In the genomic region with DNA sequence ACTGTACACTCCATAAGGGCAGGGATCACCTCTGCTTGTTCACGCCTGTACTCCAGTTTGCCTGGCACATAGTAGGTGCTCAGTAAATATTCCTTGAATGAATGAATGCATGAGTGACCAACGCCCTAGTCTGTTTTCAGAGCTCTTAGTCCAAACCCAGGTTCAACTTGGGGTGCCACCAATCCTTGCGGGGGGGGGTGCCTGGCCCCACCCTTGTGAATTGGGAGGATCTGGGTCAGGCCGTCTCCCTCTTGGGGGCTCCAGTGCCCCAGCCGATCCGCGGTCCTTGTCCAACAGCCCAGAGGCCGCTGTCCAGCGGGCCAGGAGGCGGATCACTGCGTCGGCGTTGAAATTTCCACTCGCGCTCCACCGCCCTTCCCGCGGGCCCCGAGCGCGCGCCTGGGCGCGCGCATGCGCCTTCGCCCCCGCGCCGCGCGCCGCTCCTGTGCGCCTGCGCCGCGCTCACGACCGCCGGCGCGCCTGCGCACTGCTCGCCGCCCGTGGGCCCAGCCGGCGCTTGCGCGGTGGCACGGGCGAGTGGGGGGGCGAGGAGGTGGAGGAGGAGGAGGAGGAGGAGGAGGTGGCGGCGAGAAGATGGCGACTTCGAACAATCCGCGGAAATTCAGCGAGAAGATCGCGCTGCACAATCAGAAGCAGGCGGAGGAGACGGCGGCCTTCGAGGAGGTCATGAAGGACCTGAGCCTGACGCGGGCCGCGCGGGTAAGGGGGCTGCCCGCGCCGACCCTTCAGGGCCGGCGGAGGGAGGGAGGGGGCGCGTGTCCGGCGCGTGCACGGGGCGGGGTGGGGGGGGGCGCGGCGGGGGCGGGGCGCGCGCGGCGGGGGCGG, we compare ENCODE assay signal across 8 cellular contexts. TPM values are rescaled to one million over a fixed set of nuclear protein-coding genes. Genes with fewer than 3 reads are reported as not detected.
DNase-seq lines count a peak whose midpoint lies in the region; ATAC-seq, FAIRE-seq and TF ChIP-seq lines count a peak whose summit lies in the region.

Gene CRTC1 (plus strand): TSS at position 572 of the 846 bp plus-strand sequence. CDS start 23 bp downstream, at position 595.

- no peaks in the 10 kb centered on the region for H3K9me3 Mint-ChIP-seq in astrocyte (ENCODE audit: unreplicated experiment)

- no peaks in the 10 kb centered on the region for H3K27me3 Mint-ChIP-seq in astrocyte (ENCODE audit: low read depth, unreplicated experiment)

- DNase-seq in NCI-H1694 (lab: John Stamatoyannopoulos, UW), result peak; percentile 57
- DNase-seq in T-helper 22 cell (ENCODE audit: low read depth), result peak; percentile 86
- peak; percentile 44 for DNase-seq in astrocyte (ENCODE audit: low read depth)
- peak; percentile 95 for DNase-seq in hepatocyte (ENCODE audit: low spot score)
- DNase-seq in renal cortical epithelial cell (ENCODE audit: low read depth), result peak; percentile 49
- DNase-seq in vagina (ENCODE audit: extremely low spot score in 2 of 2), result no peak

- peak within 1 kb of the TSS; percentile 96 for H2AFZ ChIP-seq in astrocyte (ENCODE audit: low read depth, low read length)
- H2AFZ ChIP-seq in hepatocyte, result peak within 1 kb of the TSS; percentile 93

- H3K79me2 ChIP-seq in astrocyte (ENCODE audit: insufficient read depth, low read length) (peaks cover 36% of the 10 kb centered on the region), hepatocyte (peaks cover 45% of the 10 kb centered on the region)

- H3K9me3 ChIP-seq in astrocyte (ENCODE audit: insufficient read depth, low read depth, low read length) (no peaks in the 10 kb centered on the region), hepatocyte (ENCODE audit: low read depth) (no peaks in the 10 kb centered on the region), vagina (no peaks in the 10 kb centered on the region)

- H3K9ac ChIP-seq in astrocyte (ENCODE audit: low read length), result peak within 1 kb of the TSS; percentile 85

- H3K4me3 ChIP-seq in astrocyte (ENCODE audit: insufficient read depth, low read depth, low read length), result peak within 1 kb of the TSS; percentile 66
- peak within 1 kb of the TSS; percentile 92 for H3K4me3 ChIP-seq in hepatocyte
- peak within 1 kb of the TSS; percentile 50 to 64 for H3K4me3 ChIP-seq in vagina

- FAIRE-seq in astrocyte (lab: Jason Lieb, UNC), result no peak

- peak; percentile 66 for ATAC-seq in HG02840 (IDR thresholded peaks at IDR 0.05; ENCODE audit: low FRiP score, unreplicated experiment)

- no peaks in the 10 kb centered on the region for H3K9me2 ChIP-seq in hepatocyte (replicated peaks; ENCODE audit: insufficient read depth)

- intact Hi-C loops in vagina (cut with DNase I), result loop anchor here (10.0 kb wide), 1 partner anchor 161 kb away; no protein-coding TSS in a partner anchor

- WGBS in hepatocyte (ENCODE audit: low lambda C conversion rate, missing lambda C conversion rate), result 2% methylated on average over 54 of the region's 93 CpGs

- H3K4me2 ChIP-seq in astrocyte (ENCODE audit: low read length) (peak within 1 kb of the TSS; percentile 88), hepatocyte (peak within 1 kb of the TSS; percentile 96)

- TF ChIP-seq CTCF in astrocyte (IDR thresholded peaks at IDR 0.05; ENCODE audit: insufficient read depth, low read depth, low read length), result no peak
- TF ChIP-seq CTCF in hepatocyte (IDR thresholded peaks at IDR 0.05; ENCODE audit: poor library complexity), result peak; percentile 20
- TF ChIP-seq CTCF in vagina (IDR thresholded peaks at IDR 0.05), result no peak

- H3K4me1 ChIP-seq in astrocyte (ENCODE audit: insufficient read depth, low read length) (peaks cover 13% of the 10 kb centered on the region), hepatocyte (ENCODE audit: insufficient read depth) (peaks cover 11% of the 10 kb centered on the region), vagina (peaks cover 23% of the 10 kb centered on the region)

- peak within 1 kb of the TSS; percentile 38 for H3K27ac ChIP-seq in astrocyte (ENCODE audit: low read depth, low read length)
- H3K27ac ChIP-seq in hepatocyte, result peak within 1 kb of the TSS; percentile 87
- H3K27ac ChIP-seq in vagina, result peak within 1 kb of the TSS; percentile 84

- H3K36me3 ChIP-seq in astrocyte (ENCODE audit: insufficient read depth, low read length) (no peaks in the 10 kb centered on the region), hepatocyte (replicated peaks; ENCODE audit: insufficient read depth, low read depth) (no peaks in the 10 kb centered on the region), vagina (no peaks in the 10 kb centered on the region)

- H3K4me1 Mint-ChIP-seq in astrocyte (ENCODE audit: low read depth, unreplicated experiment), result peaks cover 7% of the 10 kb centered on the region

- H3K4me3 Mint-ChIP-seq in astrocyte (ENCODE audit: unreplicated experiment), result peak within 1 kb of the TSS; percentile 84

- H3K27ac Mint-ChIP-seq in astrocyte (ENCODE audit: unreplicated experiment), result peak within 1 kb of the TSS; percentile 69

- H4K20me1 ChIP-seq in astrocyte (ENCODE audit: insufficient read depth, low read length), result peaks cover 33% of the 10 kb centered on the region
- H4K20me1 ChIP-seq in hepatocyte (ENCODE audit: insufficient read depth, poor library complexity, severe bottlenecking), result peaks cover 17% of the 10 kb centered on the region

- no peaks in the 10 kb centered on the region for H3K27me3 ChIP-seq in astrocyte (ENCODE audit: insufficient read depth, low read length)
- no peaks in the 10 kb centered on the region for H3K27me3 ChIP-seq in hepatocyte
- no peaks in the 10 kb centered on the region for H3K27me3 ChIP-seq in vagina

- peaks cover 3% of the 10 kb centered on the region for H3K36me3 Mint-ChIP-seq in astrocyte (ENCODE audit: low read depth, unreplicated experiment)

- TF ChIP-seq POLR2A in GM10847 (IDR thresholded peaks at IDR 0.05; ENCODE audit: extremely low read depth, insufficient read length) (peak; percentile 68), vagina (IDR thresholded peaks at IDR 0.05) (peak in 1 of 2 donors; percentile 61)

RNA-seq across cellular contexts. Expression of gene CRTC1, which starts in this region (rescaled TPM):
- total RNA-seq in astrocyte (8.4 and 8.8 TPM in 2 replicates), hepatocyte (2.0 and 2.5 TPM in 2 replicates), renal cortical epithelial cell (0.17 and 3.2 TPM in 2 replicates), vagina (7.4 TPM)
- polyA plus RNA-seq in hepatocyte, result 4.5 and 4.8 TPM in 2 replicates

Comparison
In these comparisons a context has a peak if more than half of its experiments do, and no peak if none do; other contexts are left out.
1. DNase-seq: peak in NCI-H1694 (single experiment), T-helper 22 cell (single experiment), astrocyte (single experiment), hepatocyte (single experiment) and renal cortical epithelial cell (single experiment); none in vagina (0 of 2).
2. Peak in every context shown above with its lines, with median percentiles within 50 percentile points of each other: H3K27ac ChIP-seq and H3K4me3 ChIP-seq.